In the genomic region with DNA sequence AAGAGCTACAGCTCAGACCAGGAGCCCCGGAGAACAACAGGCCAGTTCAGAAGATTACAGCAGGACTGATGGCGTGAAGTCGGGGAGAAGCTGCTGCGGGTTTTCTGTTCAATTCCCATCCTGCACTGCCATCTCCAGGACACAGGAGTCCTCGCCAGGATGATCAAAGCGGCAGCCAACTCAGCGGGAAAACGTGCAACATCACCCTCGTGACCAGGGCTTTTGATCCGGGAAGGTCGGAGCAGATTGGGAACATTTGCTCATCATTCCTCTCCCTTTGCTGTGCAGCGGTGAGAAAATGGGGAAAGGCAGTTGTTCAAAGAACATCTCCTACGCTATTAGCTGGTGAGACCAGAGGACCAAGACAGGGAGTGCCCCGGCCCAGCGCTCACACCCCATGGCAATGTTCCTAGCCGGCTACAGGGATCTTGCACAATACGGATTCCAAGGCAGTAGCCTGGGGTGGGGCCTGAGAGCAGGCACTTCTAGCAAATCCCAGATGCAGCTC, we compare ENCODE assay signal across 8 cellular contexts. TPM values are rescaled to one million over a fixed set of nuclear protein-coding genes. Genes with fewer than 3 reads are reported as not detected.
DNase-seq lines count a peak whose midpoint lies in the region; ATAC-seq and TF ChIP-seq lines count a peak whose summit lies in the region.

No MANE protein-coding gene starts in this region.

- H3K9me3 ChIP-seq in WERI-Rb-1 (ENCODE audit: severe bottlenecking) = no peaks in the 10 kb centered on the region

- peak overlapping the region; percentile 19 for H3K27ac ChIP-seq in WERI-Rb-1

- DNase-seq in EL (peak; percentile 88), NCI-H146 treated with DMSO at 0.1 percent for 48 hours (lab: John Stamatoyannopoulos, UW; ENCODE audit: unreplicated experiment) (peak; percentile 92), WERI-Rb-1 (peak; percentile 85), glomerular visceral epithelial cell (ENCODE audit: extremely low spot score) (peak; percentile 84), omental fat pad (ENCODE audit: low spot score) (peak; percentile 50), GM19240 (ENCODE audit: insufficient read length, low spot score) (no peak)
- no peak for DNase-seq in activated CD4-positive, alpha-beta T cell treated with anti-CD3 and anti-CD28 coated beads, Interleukin-2, amount 50 U/mL, for 1 hour

- H3K27me3 ChIP-seq in WERI-Rb-1 (ENCODE audit: insufficient read depth, low read depth, severe bottlenecking) = no peaks in the 10 kb centered on the region

- peak overlapping the region; percentile 32 for H3K4me3 ChIP-seq in WERI-Rb-1 (ENCODE audit: low read depth, low read length)

- ATAC-seq in omental fat pad (ENCODE audit: low FRiP score) (peak; percentile 98), HG03439 (IDR thresholded peaks at IDR 0.05; ENCODE audit: unreplicated experiment) (no peak)

- TF ChIP-seq CTCF in WERI-Rb-1 (IDR thresholded peaks at IDR 0.05; ENCODE audit: low read depth, low read length) (peak; percentile 86), omental fat pad (IDR thresholded peaks at IDR 0.05) (peak in 1 of 3 donors; percentile 45)

- no peaks in the 10 kb centered on the region for H3K36me3 ChIP-seq in WERI-Rb-1

RNA-seq across cellular contexts. Expression of a gene that starts 50.4 kb away (rescaled TPM):
- total RNA-seq in omental fat pad = 10 to 100 TPM; 10.8 to 35.0 (median 20.4) TPM

Comparison
In these comparisons a context has a peak if more than half of its experiments do, and no peak if none do; other contexts are left out.
1. DNase-seq: peak in EL (single experiment), NCI-H146 treated with DMSO at 0.1 percent for 48 hours (single experiment), WERI-Rb-1 (single experiment), glomerular visceral epithelial cell (single experiment) and omental fat pad (single experiment); none in activated CD4-positive, alpha-beta T cell treated with anti-CD3 and anti-CD28 coated beads, Interleukin-2, amount 50 U/mL, for 1 hour (single experiment) and GM19240 (single experiment).